18 cellular contexts compared by ENCODE assay signal in genomic region chr15:78054971-78055370, GRCh38.
DNase-seq lines count a peak whose midpoint lies in the region; ATAC-seq and TF ChIP-seq lines count a peak whose summit lies in the region.
"Had no signal": no experiment of that assay in that cellular context is flagged by ENCODE, and none has a peak within 500 bp of the region (broad histone marks: within the 10 kb centered on the region; RNA-seq: fewer than 3 reads in every experiment).

No MANE protein-coding gene starts in this region.

- no peak overlapping the region for H2AFZ ChIP-seq in Loucy (ENCODE audit: low read length)

- peaks cover 83% of the 10 kb centered on the region for H3K79me2 ChIP-seq in Loucy (ENCODE audit: insufficient read depth, low read length)

- peak overlapping the region; percentile 58 for H3K4me3 Mint-ChIP-seq in central memory CD8-positive, alpha-beta T cell
- H3K4me3 Mint-ChIP-seq in nephron progenitor cell, result no peak overlapping the region
- H3K4me3 Mint-ChIP-seq: neural crest cell had no signal

- no peak overlapping the region for H3K4me2 ChIP-seq in Loucy (ENCODE audit: low read depth, low read length, poor library complexity, severe bottlenecking)

- no peak for TF ChIP-seq CTCF in Loucy (conservative IDR thresholded peaks at IDR 0.05; ENCODE audit: low read length)
- no peak for TF ChIP-seq CTCF in nephron progenitor cell (IDR thresholded peaks at IDR 0.05)

- H3K36me3 ChIP-seq in Loucy (ENCODE audit: insufficient read depth, low read length), result peaks cover 25% of the 10 kb centered on the region; the same call in 1 of the 2 replicates

- ATAC-seq in central memory CD8-positive, alpha-beta T cell (replicated peaks; ENCODE audit: extremely low read depth, poor library complexity, severe bottlenecking), result peak; percentile 38
- no peak for ATAC-seq in HG03108 (IDR thresholded peaks at IDR 0.05; ENCODE audit: unreplicated experiment)

- H3K9me3 ChIP-seq in Loucy (ENCODE audit: insufficient read depth, low read depth, low read length), result no peaks in the 10 kb centered on the region
- H3K9me3 ChIP-seq: Caco-2, SJSA1, tibial nerve had no signal

- no peaks in the 10 kb centered on the region for H3K9me3 Mint-ChIP-seq in central memory CD8-positive, alpha-beta T cell
- no peaks in the 10 kb centered on the region for H3K9me3 Mint-ChIP-seq in nephron progenitor cell
- H3K9me3 Mint-ChIP-seq: neural crest cell had no signal

- H3K27ac ChIP-seq in skin epidermis, result peak overlapping the region in 11 of 21 experiments; percentile 7 to 95 (median 78)
- H3K27ac ChIP-seq: SJSA1 had no signal

- H3K9ac ChIP-seq in Loucy (ENCODE audit: low read depth, low read length, poor library complexity, severe bottlenecking), result peak overlapping the region; percentile 57

- H3K9me2 ChIP-seq in Loucy (replicated peaks; ENCODE audit: low read depth, low read length), result no peaks in the 10 kb centered on the region

- peaks cover 12% of the 10 kb centered on the region for H4K20me1 ChIP-seq in Loucy (ENCODE audit: insufficient read depth, low read length, poor library complexity, severe bottlenecking)

- H3K4me1 ChIP-seq in Loucy (ENCODE audit: insufficient read depth, low read length, poor library complexity, severe bottlenecking), result peaks cover 96% of the 10 kb centered on the region

- peaks cover 88% of the 10 kb centered on the region for H3K4me1 Mint-ChIP-seq in central memory CD8-positive, alpha-beta T cell
- peaks cover 43% of the 10 kb centered on the region for H3K4me1 Mint-ChIP-seq in nephron progenitor cell

- H3K27me3 ChIP-seq in Loucy (ENCODE audit: insufficient read depth, low read length, poor library complexity, severe bottlenecking), result no peaks in the 10 kb centered on the region
- H3K27me3 ChIP-seq: SJSA1, tibial nerve had no signal

- H3K4me3 ChIP-seq in Loucy (ENCODE audit: low read length, poor library complexity, severe bottlenecking) (no peak overlapping the region), skin epidermis (no peak overlapping the region)
- H3K4me3 ChIP-seq: lung, SJSA1, tibial nerve had no signal

- peak; percentile 39 for DNase-seq in activated CD4-positive, alpha-beta T cell treated with anti-CD3 and anti-CD28 coated beads, Interleukin-2, amount 50 U/mL, for 1 hour
- DNase-seq in activated CD4-positive, alpha-beta T cell treated with anti-CD3 and anti-CD28 coated beads, Interleukin-2, amount 50 U/mL, for 48 hours, result no peak
- DNase-seq in central memory CD8-positive, alpha-beta T cell (ENCODE audit: low spot score in 2 of 2), result peak in 1 of 2 donors; percentile 68
- DNase-seq in medulla oblongata (ENCODE audit: extremely low spot score) (no peak), nephron progenitor cell (no peak)
- DNase-seq: amniotic stem cell; Caco-2; foreskin melanocyte; NCI-H187 treated with DMSO at 0.1 percent for 48 hours; NCI-H510A treated with DMSO at 0.1 percent for 48 hours; stimulated activated CD4-positive, alpha-beta T cell treated with anti-CD3 and anti-CD28 coated beads, Interleukin-2, amount 100 ng/mL, for 24 hours had no signal

- peaks cover 26% of the 10 kb centered on the region for H3K36me3 Mint-ChIP-seq in central memory CD8-positive, alpha-beta T cell (ENCODE audit: insufficient read depth)
- H3K36me3 Mint-ChIP-seq in nephron progenitor cell (ENCODE audit: low read depth), result no peaks in the 10 kb centered on the region

- peak overlapping the region; percentile 97 for H3K27ac Mint-ChIP-seq in central memory CD8-positive, alpha-beta T cell (ENCODE audit: low read depth)
- H3K27ac Mint-ChIP-seq in nephron progenitor cell, result no peak overlapping the region

- H3F3A ChIP-seq in Loucy (ENCODE audit: low read depth), result peaks cover 24% of the 10 kb centered on the region

- H3K27me3 Mint-ChIP-seq in central memory CD8-positive, alpha-beta T cell, result no peaks in the 10 kb centered on the region
- no peaks in the 10 kb centered on the region for H3K27me3 Mint-ChIP-seq in nephron progenitor cell (ENCODE audit: low read depth, poor library complexity)
